11 cellular contexts compared by ENCODE assay signal in genomic region chr17:17779015-17779611, GRCh38. TPM values are rescaled to one million over a fixed set of nuclear protein-coding genes. Genes with fewer than 3 reads are reported as not detected.
DNase-seq lines count a peak whose midpoint lies in the region; ATAC-seq and TF ChIP-seq lines count a peak whose summit lies in the region.
"Had no signal": no experiment of that assay in that cellular context is flagged by ENCODE, and none has a peak within 500 bp of the region (broad histone marks: within the 10 kb centered on the region; RNA-seq: fewer than 3 reads in every experiment).

No MANE protein-coding gene starts in this region.

- peak overlapping the region; percentile 62 for H4K8ac ChIP-seq in trophoblast cell (ENCODE audit: low read depth, low read length)

- peak overlapping the region; percentile 67 for H2BK5ac ChIP-seq in trophoblast cell (ENCODE audit: low read depth, low read length, poor library complexity)

- no peaks in the 10 kb centered on the region for H3K9me3 ChIP-seq in adrenal gland (replicated peaks in 1 of 3)
- no peaks in the 10 kb centered on the region for H3K9me3 ChIP-seq in trophoblast cell (ENCODE audit: insufficient read depth, low read depth, low read length)

- 48 to 86% (median 67%) methylated on average over 7 to 16 of the region's 16 CpGs for WGBS in adrenal gland, 4 donors
- no CpG with 5 or more reads among the region's 16 CpGs for WGBS in trophoblast cell (ENCODE audit: extremely low coverage, insufficient coverage, insufficient read length)
- 57 to 73% methylated on average over 15 to 16 of the region's 16 CpGs for WGBS in lower leg skin, 2 donors

- H3K36me3 Mint-ChIP-seq in type B pancreatic cell (no peaks in the 10 kb centered on the region), Calu3 (ENCODE audit: insufficient read depth, unreplicated experiment) (peaks cover 17% of the 10 kb centered on the region)
- H3K36me3 Mint-ChIP-seq: CD8-positive, alpha-beta T cell had no signal

- no peak overlapping the region for H4K12ac ChIP-seq in trophoblast cell (ENCODE audit: low read depth, low read length)

- peak overlapping the region; percentile 77 for H4K91ac ChIP-seq in trophoblast cell (ENCODE audit: low read depth, low read length)

- H3K79me2 ChIP-seq in trophoblast cell (ENCODE audit: control insufficient read depth, insufficient read depth, low read length, poor library complexity), result peaks cover 8% of the 10 kb centered on the region

- intact Hi-C loops in adrenal gland (cut with DNase I), result no loop called here
- intact Hi-C loops in left cardiac atrium (cut with DNase I), result no loop called here
- intact Hi-C loops in lower leg skin (cut with DNase I; ENCODE audit: low total_unique reads), result no loop called here
- intact Hi-C loops in Calu3 (cut with micrococcal nuclease; ENCODE audit: unreplicated experiment), result no loop called here

- peak overlapping the region; percentile 64 for H2BK120ac ChIP-seq in trophoblast cell (ENCODE audit: insufficient read depth, low read length, poor library complexity)

- H2AK5ac ChIP-seq in trophoblast cell (ENCODE audit: low read length), result peak overlapping the region; percentile 39

- peaks cover 32% of the 10 kb centered on the region for H3K79me1 ChIP-seq in trophoblast cell (ENCODE audit: low read length)

- peak overlapping the region in 3 of 5 donors; percentile 34 to 69 (median 69) for H3K27ac ChIP-seq in adrenal gland
- peak overlapping the region; percentile 70 for H3K27ac ChIP-seq in trophoblast cell (ENCODE audit: low read depth, low read length)

- peaks cover 32% of the 10 kb centered on the region for H3K4me1 Mint-ChIP-seq in type B pancreatic cell (ENCODE audit: unreplicated experiment)
- H3K4me1 Mint-ChIP-seq in Calu3 (ENCODE audit: low read depth, unreplicated experiment), result peaks cover 17% of the 10 kb centered on the region

- ATAC-seq in left cardiac atrium (peak in 1 of 2 donors; percentile 1), HG02852 (IDR thresholded peaks at IDR 0.05; ENCODE audit: unreplicated experiment) (no peak)
- ATAC-seq: activated T-cell treated with anti-CD3 and anti-CD28 coated beads, Interleukin-2, amount 50 U/mL, for 4 hours; CD8-positive, alpha-beta T cell had no signal

- TF ChIP-seq POLR2A in adrenal gland (IDR thresholded peaks at IDR 0.05) (no peak), lower leg skin (IDR thresholded peaks at IDR 0.05) (no peak)

- peak overlapping the region; percentile 34 for H3K4ac ChIP-seq in trophoblast cell (ENCODE audit: low read depth, low read length)

- H3K18ac ChIP-seq in trophoblast cell (ENCODE audit: low read length), result peak overlapping the region; percentile 54

- H3K4me3 Mint-ChIP-seq in type B pancreatic cell (peak overlapping the region; percentile 54), Calu3 (ENCODE audit: low read depth, unreplicated experiment) (no peak overlapping the region)
- H3K4me3 Mint-ChIP-seq: activated T-cell treated with anti-CD3 and anti-CD28 coated beads, Interleukin-2, amount 50 U/mL, for 4 hours; CD8-positive, alpha-beta T cell had no signal

- no TSS peak for BruUV-seq in Calu3 (replicated peaks; lab: Mats Ljungman, UMichigan)

- H3K27me3 Mint-ChIP-seq in type B pancreatic cell (no peaks in the 10 kb centered on the region), Calu3 (ENCODE audit: unreplicated experiment) (no peaks in the 10 kb centered on the region)

- no peak overlapping the region for H2AFZ ChIP-seq in trophoblast cell (ENCODE audit: insufficient read depth, low read length, poor library complexity)

- no peaks in the 10 kb centered on the region for H3K36me3 ChIP-seq in adrenal gland (replicated peaks in 1 of 2)
- no peaks in the 10 kb centered on the region for H3K36me3 ChIP-seq in trophoblast cell (ENCODE audit: control insufficient read depth in 1 of 2, insufficient read depth in 2 of 2, low read length in 2 of 2)

- CTCF ChIA-PET in Calu3 (lab: Charles Lee), result no interaction called here

- no peaks in the 10 kb centered on the region for H3K27me3 ChIP-seq in adrenal gland
- no peaks in the 10 kb centered on the region for H3K27me3 ChIP-seq in trophoblast cell (ENCODE audit: insufficient read depth, low read length)

- H3K4me1 ChIP-seq in adrenal gland (replicated peaks in 1 of 2) (peaks cover 21 to 60% of the 10 kb centered on the region in 2 donors), trophoblast cell (ENCODE audit: control insufficient read depth in 1 of 2, insufficient read depth in 2 of 2, low read length in 2 of 2) (peaks cover 39 to 41% of the 10 kb centered on the region in 2 experiments)

- peak overlapping the region; percentile 4 for H3K4me2 ChIP-seq in trophoblast cell (ENCODE audit: low read length)

- no peak overlapping the region for H3K9ac ChIP-seq in trophoblast cell (ENCODE audit: low read length)

- DNase-seq in adrenal gland, result no peak
- peak; percentile 54 for DNase-seq in left cardiac atrium
- no peak for DNase-seq in trophoblast cell
- DNase-seq in type B pancreatic cell (ENCODE audit: extremely low spot score, unreplicated experiment), result no peak
- no peak for DNase-seq in lower leg skin (ENCODE audit: low spot score in 2 of 2)
- no peak for DNase-seq in Calu3
- DNase-seq: activated T-cell treated with anti-CD3 and anti-CD28 coated beads, Interleukin-2, amount 50 U/mL, for 4 hours; CD8-positive, alpha-beta T cell; NCI-H446; SHP77 had no signal

- peak overlapping the region; percentile 68 for H3K14ac ChIP-seq in trophoblast cell (ENCODE audit: low read length)

- peak overlapping the region; percentile 61 for H2BK12ac ChIP-seq in trophoblast cell (ENCODE audit: low read length)

- H3K4me3 ChIP-seq in adrenal gland (no peak overlapping the region), trophoblast cell (ENCODE audit: low read depth, low read length) (no peak overlapping the region), lower leg skin (ENCODE audit: low read depth, poor library complexity, severe bottlenecking) (no peak overlapping the region)

- H3K23ac ChIP-seq in trophoblast cell (ENCODE audit: low read length), result no peak overlapping the region

- H3K27ac Mint-ChIP-seq in type B pancreatic cell (no peak overlapping the region), Calu3 (ENCODE audit: unreplicated experiment) (no peak overlapping the region)
- H3K27ac Mint-ChIP-seq: CD8-positive, alpha-beta T cell had no signal

- TF ChIP-seq CTCF in adrenal gland (IDR thresholded peaks at IDR 0.05) (no peak), type B pancreatic cell (conservative IDR thresholded peaks at IDR 0.05) (no peak), lower leg skin (IDR thresholded peaks at IDR 0.05) (no peak), Calu3 (IDR thresholded peaks at IDR 0.05; ENCODE audit: unreplicated experiment) (no peak)

- H3K9me3 Mint-ChIP-seq in type B pancreatic cell (no peaks in the 10 kb centered on the region), Calu3 (ENCODE audit: low read depth, unreplicated experiment) (no peaks in the 10 kb centered on the region)
- H3K9me3 Mint-ChIP-seq: activated T-cell treated with anti-CD3 and anti-CD28 coated beads, Interleukin-2, amount 50 U/mL, for 4 hours; CD8-positive, alpha-beta T cell had no signal

RNA-seq across cellular contexts. Expression of gene SREBF1, which starts 57.7 kb away (rescaled TPM):
- total RNA-seq in adrenal gland (100 to 1,000 TPM; 403 to 850 (median 667) TPM), left cardiac atrium (10 to 100 TPM; 28.7 to 56.9 TPM), type B pancreatic cell (ENCODE audit: low replicate concordance) (81.2 and 97.0 TPM in 2 replicates), lower leg skin (100 to 1,000 TPM in 2 of 4 donors, 10 to 100 TPM in 2; 54.3 to 146 (median 102) TPM), Calu3 (2022) (104 and 110 TPM in 2 replicates)
- 100 to 1,000 TPM; 298 to 818 (median 483) TPM for polyA plus RNA-seq in adrenal gland
- 95.5 and 107 TPM in 2 replicates for polyA plus RNA-seq in trophoblast cell (2013)
